Comparison of ENCODE assay signal across 9 cellular contexts in the genomic region with DNA sequence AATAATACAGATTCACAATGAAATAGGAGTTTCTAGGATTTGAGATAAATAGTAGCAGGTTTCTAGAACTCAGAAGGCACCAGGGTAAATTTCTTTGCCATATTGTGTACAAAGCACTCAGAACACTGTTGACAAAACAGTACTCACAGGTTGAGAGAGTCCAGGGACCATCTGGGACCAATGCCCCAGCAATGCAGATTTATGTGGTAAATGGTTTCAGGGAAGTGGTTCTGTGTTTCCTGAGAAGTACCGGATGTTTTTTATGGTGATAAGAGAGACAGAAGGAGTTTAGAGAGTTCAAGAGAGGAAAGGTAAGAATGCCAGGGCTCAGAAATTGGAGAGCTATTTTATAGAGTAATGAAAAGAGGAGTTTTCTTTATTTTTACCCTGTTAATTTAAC. TPM values are rescaled to one million over a fixed set of nuclear protein-coding genes. Genes with fewer than 3 reads are reported as not detected.
DNase-seq lines count a peak whose midpoint lies in the region; ATAC-seq and TF ChIP-seq lines count a peak whose summit lies in the region.
"Had no signal": no experiment of that assay in that cellular context is flagged by ENCODE, and none has a peak within 500 bp of the region (broad histone marks: within the 10 kb centered on the region; RNA-seq: fewer than 3 reads in every experiment).

No MANE protein-coding gene starts in this region.

- no peaks in the 10 kb centered on the region for H3K36me3 Mint-ChIP-seq in activated naive CD4-positive, alpha-beta T cell treated with anti-CD3 and anti-CD28 coated beads for 36 hours (ENCODE audit: low read depth)
- no peaks in the 10 kb centered on the region for H3K36me3 Mint-ChIP-seq in activated naive CD4-positive, alpha-beta T cell treated with anti-CD3 and anti-CD28 coated beads, Interleukin-2, amount 50 U/mL, for 72 hours
- H3K36me3 Mint-ChIP-seq in stimulated activated naive B cell treated with anti-CD40 and anti-IgM and Interleukin-4, amounts not matched to agents 10 μg/mL and 1 μg/mL and 100 μg/mL, for 72 hours, result peaks cover 0 to 3% of the 10 kb centered on the region in 2 donors

- in situ Hi-C loops in GM13977 (cut with MboI; ENCODE audit: low pct_unique_long_range_greater_than_20kb, low sequenced_read_pairs, unreplicated experiment), result loop anchor here (10.0 kb wide), 1 partner anchor 136 kb away; no protein-coding TSS in a partner anchor

- H3K27ac Mint-ChIP-seq in activated naive CD4-positive, alpha-beta T cell treated with anti-CD3 and anti-CD28 coated beads for 36 hours, result peak overlapping the region; percentile 18
- peak overlapping the region; percentile 45 to 73 for H3K27ac Mint-ChIP-seq in activated naive CD4-positive, alpha-beta T cell treated with anti-CD3 and anti-CD28 coated beads, Interleukin-2, amount 50 U/mL, for 72 hours
- H3K27ac Mint-ChIP-seq in stimulated activated naive B cell treated with anti-CD40 and anti-IgM and Interleukin-4, amounts not matched to agents 10 μg/mL and 1 μg/mL and 100 μg/mL, for 72 hours, result peak overlapping the region; percentile 25

- H3K4me3 Mint-ChIP-seq in activated naive CD4-positive, alpha-beta T cell treated with anti-CD3 and anti-CD28 coated beads for 36 hours, result no peak overlapping the region
- H3K4me3 Mint-ChIP-seq in stimulated activated naive B cell treated with anti-CD40 and anti-IgM and Interleukin-4, amounts not matched to agents 10 μg/mL and 1 μg/mL and 100 μg/mL, for 72 hours, result peak overlapping the region; percentile 2 to 28

- no peak for TF ChIP-seq CTCF in GM13977 (IDR thresholded peaks at IDR 0.05; ENCODE audit: extremely low read depth, insufficient read depth, missing control alignments)

- peak; percentile 23 to 49 for ATAC-seq in activated naive CD4-positive, alpha-beta T cell treated with anti-CD3 and anti-CD28 coated beads, Interleukin-2, amount 50 U/mL, for 72 hours
- peak; percentile 75 to 81 for ATAC-seq in stimulated activated naive B cell treated with anti-CD40 and anti-IgM and Interleukin-4, amounts not matched to agents 10 μg/mL and 1 μg/mL and 100 μg/mL, for 72 hours (replicated peaks)
- no peak for ATAC-seq in HG02840 (IDR thresholded peaks at IDR 0.05; ENCODE audit: low FRiP score, unreplicated experiment)
- ATAC-seq: heart left ventricle had no signal

- no peak for DNase-seq in activated naive CD4-positive, alpha-beta T cell treated with anti-CD3 and anti-CD28 coated beads for 36 hours
- no peak for DNase-seq in activated naive CD4-positive, alpha-beta T cell treated with anti-CD3 and anti-CD28 coated beads, Interleukin-2, amount 50 U/mL, for 16 hours
- DNase-seq in NCI-H510A treated with DMSO at 0.1 percent for 48 hours (lab: John Stamatoyannopoulos, UW) (peak; percentile 93), GM13977 (ENCODE audit: low spot score) (no peak), ureter (ENCODE audit: low spot score) (no peak)
- no peak for DNase-seq in activated naive CD4-positive, alpha-beta T cell treated with anti-CD3 and anti-CD28 coated beads, Interleukin-2, amount 50 U/mL, for 72 hours (ENCODE audit: low spot score in 2 of 2)
- DNase-seq in stimulated activated naive B cell treated with anti-CD40 and anti-IgM and Interleukin-4, amounts not matched to agents 10 μg/mL and 1 μg/mL and 100 μg/mL, for 72 hours, result no peak
- DNase-seq: heart left ventricle had no signal

- intact Hi-C loops in activated naive CD4-positive, alpha-beta T cell treated with anti-CD3 and anti-CD28 coated beads for 36 hours (cut with micrococcal nuclease), result no loop called here

- no peaks in the 10 kb centered on the region for H3K9me3 Mint-ChIP-seq in activated naive CD4-positive, alpha-beta T cell treated with anti-CD3 and anti-CD28 coated beads for 36 hours
- H3K9me3 Mint-ChIP-seq in activated naive CD4-positive, alpha-beta T cell treated with anti-CD3 and anti-CD28 coated beads, Interleukin-2, amount 50 U/mL, for 72 hours, result peaks cover 0 to 4% of the 10 kb centered on the region in 2 donors
- H3K9me3 Mint-ChIP-seq in stimulated activated naive B cell treated with anti-CD40 and anti-IgM and Interleukin-4, amounts not matched to agents 10 μg/mL and 1 μg/mL and 100 μg/mL, for 72 hours, result peaks cover 0 to 4% of the 10 kb centered on the region in 2 donors

- peaks cover 49% of the 10 kb centered on the region for H3K4me1 Mint-ChIP-seq in activated naive CD4-positive, alpha-beta T cell treated with anti-CD3 and anti-CD28 coated beads for 36 hours (ENCODE audit: low read depth)
- H3K4me1 Mint-ChIP-seq in stimulated activated naive B cell treated with anti-CD40 and anti-IgM and Interleukin-4, amounts not matched to agents 10 μg/mL and 1 μg/mL and 100 μg/mL, for 72 hours, result peaks cover 29 to 53% of the 10 kb centered on the region in 2 donors

- CTCF ChIA-PET in activated naive CD4-positive, alpha-beta T cell treated with anti-CD3 and anti-CD28 coated beads for 36 hours (lab: Charles Lee), result interaction anchor here (0.9 to 1.6 kb wide), 8 partner anchors 10 to 160 kb away, joined by 3 to 27 read pairs (median 6); partner anchors contain the start of gene DIPK1A

- H3K27me3 Mint-ChIP-seq in activated naive CD4-positive, alpha-beta T cell treated with anti-CD3 and anti-CD28 coated beads for 36 hours (ENCODE audit: low read depth), result no peaks in the 10 kb centered on the region
- no peaks in the 10 kb centered on the region for H3K27me3 Mint-ChIP-seq in stimulated activated naive B cell treated with anti-CD40 and anti-IgM and Interleukin-4, amounts not matched to agents 10 μg/mL and 1 μg/mL and 100 μg/mL, for 72 hours

RNA-seq across cellular contexts. Expression of gene DIPK1A, which starts 29.6 kb away (rescaled TPM):
- total RNA-seq in activated naive CD4-positive, alpha-beta T cell treated with anti-CD3 and anti-CD28 coated beads for 36 hours, result 1 to 10 TPM; 4.5 to 5.0 TPM
- total RNA-seq in activated naive CD4-positive, alpha-beta T cell treated with anti-CD3 and anti-CD28 coated beads, Interleukin-2, amount 50 U/mL, for 72 hours, result 1 to 10 TPM; 5.8 to 8.0 TPM
- total RNA-seq in ureter, result 8.9 TPM
